In the genomic region with DNA sequence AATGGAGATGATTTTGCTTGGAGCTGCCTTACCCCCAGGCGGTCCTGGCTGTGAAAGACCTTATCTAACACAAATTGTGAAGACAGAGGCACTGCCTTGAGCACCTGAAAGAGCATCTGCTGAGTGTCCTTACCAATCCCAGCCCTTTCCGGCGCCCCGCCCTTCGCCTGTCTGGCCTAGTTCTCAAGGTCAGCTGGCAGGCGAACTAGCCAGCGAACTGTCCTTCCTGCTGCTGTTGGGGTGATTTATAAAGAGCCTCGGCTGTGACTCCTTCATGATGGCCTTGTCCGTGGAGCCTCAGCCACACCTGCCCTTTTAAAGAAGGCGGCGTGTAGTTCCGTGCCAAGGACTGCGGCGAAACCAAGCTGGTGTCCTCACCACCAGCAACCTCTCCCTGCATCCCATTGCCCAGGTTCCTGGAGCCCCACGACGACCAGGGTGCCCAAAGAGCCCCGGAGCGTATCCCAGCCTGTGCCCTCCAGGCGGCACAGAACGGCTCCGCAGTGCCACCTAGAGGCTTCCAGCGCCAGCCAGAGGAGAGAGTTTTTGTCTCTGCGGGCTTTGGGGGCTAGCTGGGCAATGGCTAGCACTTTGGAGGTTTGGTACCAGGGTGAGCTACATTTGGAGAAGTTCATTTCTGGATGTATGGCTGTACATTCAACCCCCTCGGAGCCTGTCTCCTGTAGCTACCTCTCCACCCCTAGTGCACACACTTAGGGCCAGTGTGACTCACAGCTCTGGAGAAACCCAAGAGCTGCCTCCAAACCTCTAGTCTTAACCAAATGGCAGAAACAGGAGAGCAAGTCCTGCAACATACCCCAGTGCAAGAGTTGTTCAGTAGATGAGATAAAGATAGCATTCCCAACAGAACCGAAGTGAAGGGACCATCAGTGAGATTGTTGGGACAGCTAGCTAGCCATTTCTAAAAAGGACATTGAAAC, we compare ENCODE assay signal across 8 cellular contexts.
DNase-seq lines count a peak whose midpoint lies in the region; ATAC-seq lines count a peak whose summit lies in the region.

No MANE protein-coding gene starts in this region.

- DNase-seq in SHP77 (lab: John Stamatoyannopoulos, UW) (peak; percentile 10 to 39), SHP77 treated with DMSO at 0.1 percent for 48 hours (lab: John Stamatoyannopoulos, UW) (no peak), RPMI8226 (peak; percentile 44), hepatic stellate cell (ENCODE audit: low spot score) (peak; percentile 11), MV-4-11 (lab: John Stamatoyannopoulos, UW) (no peak)
- DNase-seq in activated naive CD4-positive, alpha-beta T cell treated with anti-CD3 and anti-CD28 coated beads, Interleukin-2, amount 50 U/mL, for 16 hours = peak; percentile 49
- DNase-seq in stimulated activated CD4-positive, alpha-beta T cell treated with anti-CD3 and anti-CD28 coated beads, Interleukin-1b, Interleukin-23, amount 100 ng/mL, for 48 hours = peak; percentile 14

- ATAC-seq in HG02885 (IDR thresholded peaks at IDR 0.05; ENCODE audit: poor library complexity, unreplicated experiment) = peak; percentile 72

Comparison
In these comparisons a context has a peak if more than half of its experiments do, and no peak if none do; other contexts are left out.
1. DNase-seq: peak in SHP77 (2 of 2), RPMI8226 (single experiment), activated naive CD4-positive, alpha-beta T cell treated with anti-CD3 and anti-CD28 coated beads, Interleukin-2, amount 50 U/mL, for 16 hours (single experiment), hepatic stellate cell (single experiment) and stimulated activated CD4-positive, alpha-beta T cell treated with anti-CD3 and anti-CD28 coated beads, Interleukin-1b, Interleukin-23, amount 100 ng/mL, for 48 hours (single experiment); none in SHP77 treated with DMSO at 0.1 percent for 48 hours (single experiment) and MV-4-11 (single experiment).